ENCODE assay signal across 12 cellular contexts in genomic region chrX:101383679-101384078, GRCh38. TPM values are rescaled to one million over a fixed set of nuclear protein-coding genes. Genes with fewer than 3 reads are reported as not detected.
DNase-seq lines count a peak whose midpoint lies in the region; ATAC-seq and TF ChIP-seq lines count a peak whose summit lies in the region.
"Had no signal": no experiment of that assay in that cellular context is flagged by ENCODE, and none has a peak within 500 bp of the region (broad histone marks: within the 10 kb centered on the region; RNA-seq: fewer than 3 reads in every experiment).

No MANE protein-coding gene starts in this region.

- no peaks in the 10 kb centered on the region; a peak in 1 of 4 replicates for H3K4me1 ChIP-seq in SK-N-SH (ENCODE audit: control insufficient read depth in 1 of 2, insufficient read depth in 2 of 2, low read depth in 1 of 2, low read length in 1 of 2)

- no peak for TF ChIP-seq RAD21 in SK-N-SH (IDR thresholded peaks at IDR 0.05; ENCODE audit: low read length)

- DNase-seq in SK-N-SH (no peak), NCI-H2227 (lab: John Stamatoyannopoulos, UW; ENCODE audit: unreplicated experiment) (no peak), cerebellar cortex (ENCODE audit: low spot score) (no peak), NCI-H187 (lab: John Stamatoyannopoulos, UW) (no peak)
- DNase-seq: activated CD4-positive, alpha-beta T cell treated with anti-CD3 and anti-CD28 coated beads for 4 hours; cerebellar nuclear complex had no signal

- H3K4me3 ChIP-seq in SK-N-SH (ENCODE audit: low read depth in 2 of 2, low read length in 1 of 2), result no peak overlapping the region

- H3K79me2 ChIP-seq in SK-N-SH (ENCODE audit: insufficient read depth), result no peaks in the 10 kb centered on the region

- H3K4me2 ChIP-seq in SK-N-SH, result no peak overlapping the region

- WGBS in SK-N-SH (ENCODE audit: low lambda C conversion rate), result 48% methylated on average over 2 of the region's 2 CpGs

- no peaks in the 10 kb centered on the region for H3F3A ChIP-seq in SK-N-SH (replicated peaks; ENCODE audit: insufficient read depth)

- no peak overlapping the region for H3K27ac Mint-ChIP-seq in stimulated activated naive CD8-positive, alpha-beta T cell treated with anti-CD3 and anti-CD28 coated beads, Interleukin-15, Interleukin-2, amounts not matched to agents 100 ng/mL and 50 ng/mL, for 24 hours

- no peaks in the 10 kb centered on the region for H3K36me3 ChIP-seq in SK-N-SH (replicated peaks in 1 of 2; ENCODE audit: control insufficient read depth in 1 of 2, insufficient read depth in 2 of 2, low read length in 1 of 2)

- ATAC-seq in SK-N-SH treated with all-trans-retinoic acid at 6 μM for 48 hours, result no peak
- peak; percentile 81 for ATAC-seq in HG02610 (IDR thresholded peaks at IDR 0.05; ENCODE audit: unreplicated experiment)
- ATAC-seq in HG03565 (IDR thresholded peaks at IDR 0.05; ENCODE audit: unreplicated experiment), result peak; percentile 78
- ATAC-seq: HCT116 had no signal

- H3K9me3 ChIP-seq in SK-N-SH, result no peaks in the 10 kb centered on the region

- H3K36me3 Mint-ChIP-seq in stimulated activated naive CD8-positive, alpha-beta T cell treated with anti-CD3 and anti-CD28 coated beads, Interleukin-15, Interleukin-2, amounts not matched to agents 100 ng/mL and 50 ng/mL, for 24 hours (ENCODE audit: low read depth), result no peaks in the 10 kb centered on the region

- no peaks in the 10 kb centered on the region for H3K9me3 Mint-ChIP-seq in stimulated activated naive CD8-positive, alpha-beta T cell treated with anti-CD3 and anti-CD28 coated beads, Interleukin-15, Interleukin-2, amounts not matched to agents 100 ng/mL and 50 ng/mL, for 24 hours
- H3K9me3 Mint-ChIP-seq: neural crest cell had no signal

- H3K4me3 Mint-ChIP-seq in stimulated activated naive CD8-positive, alpha-beta T cell treated with anti-CD3 and anti-CD28 coated beads, Interleukin-15, Interleukin-2, amounts not matched to agents 100 ng/mL and 50 ng/mL, for 24 hours, result peak overlapping the region; percentile 41
- H3K4me3 Mint-ChIP-seq: neural crest cell had no signal

- H3K4me1 Mint-ChIP-seq in stimulated activated naive CD8-positive, alpha-beta T cell treated with anti-CD3 and anti-CD28 coated beads, Interleukin-15, Interleukin-2, amounts not matched to agents 100 ng/mL and 50 ng/mL, for 24 hours (ENCODE audit: low read depth), result peaks cover 11% of the 10 kb centered on the region

- no peak for TF ChIP-seq EP300 in SK-N-SH (IDR thresholded peaks at IDR 0.05; ENCODE audit: borderline replicate concordance in 1 of 2, low read depth in 1 of 2, low read length in 1 of 2)

- H3K9ac ChIP-seq in SK-N-SH, result no peak overlapping the region

- POLR2A ChIA-PET in SK-N-SH (lab: Yijun Ruan, JAX), result no interaction called here

- no peaks in the 10 kb centered on the region for H4K20me1 ChIP-seq in SK-N-SH (ENCODE audit: insufficient read depth)

- 0 out of 2 replicates have a peak overlapping the region, but pooled peaks have one; percentile 2 for H2AFZ ChIP-seq in SK-N-SH (ENCODE audit: low read depth)

- no peak for TF ChIP-seq CTCF in SK-N-SH (IDR thresholded peaks at IDR 0.05)

- CTCF ChIA-PET in SK-N-SH (lab: Yijun Ruan, JAX), result no interaction called here

- H3K27me3 ChIP-seq in SK-N-SH (ENCODE audit: insufficient read depth), result peaks cover 9% of the 10 kb centered on the region; the same call in 1 of the 2 replicates

- no peak overlapping the region for H3K27ac ChIP-seq in SK-N-SH (ENCODE audit: low read depth in 2 of 2, low read length in 1 of 2)

- no peaks in the 10 kb centered on the region for H3K9me2 ChIP-seq in SK-N-SH

- peaks cover 3% of the 10 kb centered on the region for H3K27me3 Mint-ChIP-seq in stimulated activated naive CD8-positive, alpha-beta T cell treated with anti-CD3 and anti-CD28 coated beads, Interleukin-15, Interleukin-2, amounts not matched to agents 100 ng/mL and 50 ng/mL, for 24 hours

TF ChIP-seq in SK-N-SH, 30 proteins besides CTCF, POLR2A, EP300 and RAD21 (continues in another document):
- TF ChIP-seq SIN3A (IDR thresholded peaks at IDR 0.05; ENCODE audit: borderline replicate concordance, low read depth, low read length) (no peak), SMC3 (IDR thresholded peaks at IDR 0.05; ENCODE audit: low read depth, low read length) (no peak), GATA2 (CRISPR knock-in tag; IDR thresholded peaks at IDR 0.05) (no peak), NFIC (IDR thresholded peaks at IDR 0.05; ENCODE audit: borderline replicate concordance) (no peak), FOSL2 (IDR thresholded peaks at IDR 0.05; ENCODE audit: borderline replicate concordance, low read depth) (no peak), TAF1 (IDR thresholded peaks at IDR 0.05; ENCODE audit: borderline replicate concordance, low read depth, low read length) (no peak)
- TF ChIP-seq, protein P1, sequence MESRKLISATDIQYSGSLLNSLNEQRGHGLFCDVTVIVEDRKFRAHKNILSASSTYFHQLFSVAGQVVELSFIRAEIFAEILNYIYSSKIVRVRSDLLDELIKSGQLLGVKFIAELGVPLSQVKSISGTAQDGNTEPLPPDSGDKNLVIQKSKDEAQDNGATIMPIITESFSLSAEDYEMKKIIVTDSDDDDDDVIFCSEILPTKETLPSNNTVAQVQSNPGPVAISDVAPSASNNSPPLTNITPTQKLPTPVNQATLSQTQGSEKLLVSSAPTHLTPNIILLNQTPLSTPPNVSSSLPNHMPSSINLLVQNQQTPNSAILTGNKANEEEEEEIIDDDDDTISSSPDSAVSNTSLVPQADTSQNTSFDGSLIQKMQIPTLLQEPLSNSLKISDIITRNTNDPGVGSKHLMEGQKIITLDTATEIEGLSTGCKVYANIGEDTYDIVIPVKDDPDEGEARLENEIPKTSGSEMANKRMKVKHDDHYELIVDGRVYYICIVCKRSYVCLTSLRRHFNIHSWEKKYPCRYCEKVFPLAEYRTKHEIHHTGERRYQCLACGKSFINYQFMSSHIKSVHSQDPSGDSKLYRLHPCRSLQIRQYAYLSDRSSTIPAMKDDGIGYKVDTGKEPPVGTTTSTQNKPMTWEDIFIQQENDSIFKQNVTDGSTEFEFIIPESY (IDR thresholded peaks at IDR 0.05; ENCODE audit: borderline replicate concordance, low read depth), result no peak
- TF ChIP-seq, protein P2, sequence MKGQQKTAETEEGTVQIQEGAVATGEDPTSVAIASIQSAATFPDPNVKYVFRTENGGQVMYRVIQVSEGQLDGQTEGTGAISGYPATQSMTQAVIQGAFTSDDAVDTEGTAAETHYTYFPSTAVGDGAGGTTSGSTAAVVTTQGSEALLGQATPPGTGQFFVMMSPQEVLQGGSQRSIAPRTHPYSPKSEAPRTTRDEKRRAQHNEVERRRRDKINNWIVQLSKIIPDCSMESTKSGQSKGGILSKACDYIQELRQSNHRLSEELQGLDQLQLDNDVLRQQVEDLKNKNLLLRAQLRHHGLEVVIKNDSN (IDR thresholded peaks at IDR 0.05; ENCODE audit: borderline replicate concordance, low read depth), result no peak

TF ChIP-seq in SK-N-SH treated with all-trans-retinoic acid at 6 μM for 48 hours, 23 proteins besides CTCF, POLR2A, EP300 and RAD21:
- TF ChIP-seq TCF4 (CRISPR knock-in tag; IDR thresholded peaks at IDR 0.05; ENCODE audit: borderline replicate concordance), result no peak
- TF ChIP-seq ZNF70 (CRISPR knock-in tag; IDR thresholded peaks at IDR 0.05), result no peak
- TF ChIP-seq CSDC2 (CRISPR knock-in tag; IDR thresholded peaks at IDR 0.05), result no peak
- TF ChIP-seq BACH2 (CRISPR knock-in tag; IDR thresholded peaks at IDR 0.05; ENCODE audit: borderline replicate concordance), result no peak
- no peak for TF ChIP-seq GLIS3 (CRISPR knock-in tag; IDR thresholded peaks at IDR 0.05)
- TF ChIP-seq RARB (CRISPR knock-in tag; IDR thresholded peaks at IDR 0.05), result no peak

RNA-seq across cellular contexts. Expression of gene BTK, which starts 2.3 kb away (rescaled TPM):
- polyA plus RNA-seq in SK-N-SH (2012; rRNA removed), result not detected in 2 replicates
- not detected in 2 replicates for polyA plus RNA-seq in SK-N-SH (2012; cell fraction: cytosol; rRNA removed)
- polyA plus RNA-seq in SK-N-SH (2012; cell fraction: nucleus; rRNA removed), result not detected in 2 replicates

RNA-seq across cellular contexts. Expression of gene RPL36A, which starts 7.1 kb away (rescaled TPM):
- polyA plus RNA-seq in SK-N-SH (2012; rRNA removed), result 3,417 and 5,140 TPM in 2 replicates
- polyA plus RNA-seq in SK-N-SH (2012; cell fraction: cytosol; rRNA removed), result 7,024 and 8,541 TPM in 2 replicates
- polyA plus RNA-seq in SK-N-SH (2012; cell fraction: nucleus; rRNA removed), result 893 and 1,047 TPM in 2 replicates

RNA-seq across cellular contexts. Expression of gene GLA, which starts 24.0 kb away (rescaled TPM):
- polyA plus RNA-seq in SK-N-SH (2012; rRNA removed), result 20.4 and 29.5 TPM in 2 replicates
- 20.5 and 21.6 TPM in 2 replicates for polyA plus RNA-seq in SK-N-SH (2012; cell fraction: cytosol; rRNA removed)
- 25.4 and 52.5 TPM in 2 replicates for polyA plus RNA-seq in SK-N-SH (2012; cell fraction: nucleus; rRNA removed)

RNA-seq across cellular contexts. Expression of gene HNRNPH2, which starts 24.3 kb away (rescaled TPM):
- 32.5 and 44.9 TPM in 2 replicates for polyA plus RNA-seq in SK-N-SH (2012; rRNA removed)
- 56.7 and 75.5 TPM in 2 replicates for polyA plus RNA-seq in SK-N-SH (2012; cell fraction: cytosol; rRNA removed)
- polyA plus RNA-seq in SK-N-SH (2012; cell fraction: nucleus; rRNA removed), result 10.4 and 21.6 TPM in 2 replicates

RNA-seq across cellular contexts. Expression of gene TIMM8A, which starts 35.1 kb away (rescaled TPM):
- polyA plus RNA-seq in SK-N-SH (2012; rRNA removed), result 14.2 and 15.8 TPM in 2 replicates
- polyA plus RNA-seq in SK-N-SH (2012; cell fraction: cytosol; rRNA removed), result 15.9 and 16.3 TPM in 2 replicates
- polyA plus RNA-seq in SK-N-SH (2012; cell fraction: nucleus; rRNA removed), result 5.9 and 7.4 TPM in 2 replicates
